In the genomic region with DNA sequence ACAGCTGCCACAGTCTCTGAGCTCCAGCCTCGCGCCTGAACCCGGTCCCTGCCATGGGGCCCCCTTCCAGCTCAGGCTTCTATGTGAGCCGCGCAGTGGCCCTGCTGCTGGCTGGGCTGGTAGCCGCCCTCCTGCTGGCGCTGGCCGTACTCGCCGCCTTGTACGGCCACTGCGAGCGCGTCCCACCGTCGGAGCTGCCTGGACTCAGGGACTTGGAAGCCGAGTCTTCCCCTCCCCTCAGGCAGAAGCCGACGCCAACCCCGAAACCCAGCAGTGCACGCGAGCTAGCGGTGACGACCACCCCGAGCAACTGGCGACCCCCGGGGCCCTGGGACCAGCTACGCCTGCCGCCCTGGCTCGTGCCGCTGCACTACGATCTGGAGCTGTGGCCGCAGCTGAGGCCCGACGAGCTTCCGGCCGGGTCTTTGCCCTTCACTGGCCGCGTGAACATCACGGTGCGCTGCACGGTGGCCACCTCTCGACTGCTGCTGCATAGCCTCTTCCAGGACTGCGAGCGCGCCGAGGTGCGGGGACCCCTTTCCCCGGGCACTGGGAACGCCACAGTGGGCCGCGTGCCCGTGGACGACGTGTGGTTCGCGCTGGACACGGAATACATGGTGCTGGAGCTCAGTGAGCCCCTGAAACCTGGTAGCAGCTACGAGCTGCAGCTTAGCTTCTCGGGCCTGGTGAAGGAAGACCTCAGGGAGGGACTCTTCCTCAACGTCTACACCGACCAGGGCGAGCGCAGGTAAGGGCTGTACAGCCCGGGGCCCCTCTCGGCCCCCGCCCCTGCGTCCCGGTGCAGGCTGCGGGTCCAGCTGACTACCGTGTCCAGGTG, we compare ENCODE assay signal across 8 cellular contexts. TPM values are rescaled to one million over a fixed set of nuclear protein-coding genes. Genes with fewer than 3 reads are reported as not detected.
DNase-seq lines count a peak whose midpoint lies in the region; ATAC-seq and TF ChIP-seq lines count a peak whose summit lies in the region.

No MANE protein-coding gene starts in this region.

- peaks cover 1% of the 10 kb centered on the region for H3K36me3 Mint-ChIP-seq in IgD-negative memory B cell

- no peak for TF ChIP-seq POLR2A in ovary (IDR thresholded peaks at IDR 0.05)

- no peak for TF ChIP-seq EP300 in ovary (IDR thresholded peaks at IDR 0.05)

- H3K36me3 ChIP-seq in ovary, result no peaks in the 10 kb centered on the region

- H3K4me3 ChIP-seq in foreskin fibroblast (ENCODE audit: low read depth in 1 of 2, low read length in 2 of 2) (peak overlapping the region; percentile 7 to 35), ovary (peak overlapping the region; percentile 29)

- H3K9me3 ChIP-seq in ovary, result no peaks in the 10 kb centered on the region

- H3K27ac Mint-ChIP-seq in IgD-negative memory B cell, result no peak overlapping the region

- H3K27me3 ChIP-seq in ovary, result no peaks in the 10 kb centered on the region

- WGBS in ovary, 3 donors, result 10 to 13% (median 12%) methylated on average over 61 to 71 of the region's 71 CpGs

- H3K4me1 ChIP-seq in ovary (ENCODE audit: insufficient read depth), result peaks cover 6% of the 10 kb centered on the region

- TF ChIP-seq CTCF in foreskin fibroblast (IDR thresholded peaks at IDR 0.05; ENCODE audit: low read depth, low read length) (no peak), ovary (IDR thresholded peaks at IDR 0.05) (no peak)

- peaks cover 0 to 9% (median 4%) of the 10 kb centered on the region in 3 donors for H3K4me1 Mint-ChIP-seq in IgD-negative memory B cell

- H3K27ac ChIP-seq in ovary, result no peak overlapping the region

- peak overlapping the region in 3 of 4 donors; percentile 34 to 82 (median 77) for H3K4me3 Mint-ChIP-seq in IgD-negative memory B cell

- ATAC-seq in HG03442 (IDR thresholded peaks at IDR 0.05; ENCODE audit: unreplicated experiment), result no peak

- H3K27me3 Mint-ChIP-seq in IgD-negative memory B cell, result peaks cover 43% of the 10 kb centered on the region

- DNase-seq in ELF-1 (ENCODE audit: low read depth, low spot score), result peak; percentile 76
- DNase-seq in foreskin fibroblast, result peak in 1 of 2 donors; percentile 52
- DNase-seq in ovary, result peak; percentile 20 to 54 (median 31)
- no peak for DNase-seq in cerebellar nuclear complex (lab: John Stamatoyannopoulos, UW)
- no peak for DNase-seq in hypothalamus (lab: John Stamatoyannopoulos, UW)
- no peak for DNase-seq in globus pallidus (ENCODE audit: low spot score)

- H3K9me3 Mint-ChIP-seq in IgD-negative memory B cell, result peaks cover 0 to 9% (median 3%) of the 10 kb centered on the region in 3 donors

- intact Hi-C loops in ovary (cut with DNase I), result no loop called here

RNA-seq across cellular contexts. Expression of a gene that starts 0.5 kb away (rescaled TPM):
- polyA plus RNA-seq in IgD-negative memory B cell (not detected), ovary (1 to 10 TPM; 1.6 to 2.7 TPM)
- 1 to 10 TPM in 6 of 7 donors, under 1 TPM in 1; 0.53 to 5.6 (median 1.4) TPM for total RNA-seq in ovary

Comparison
In these comparisons a context has a peak if more than half of its experiments do, and no peak if none do; other contexts are left out.
1. DNase-seq: peak in ELF-1 (single experiment) and ovary (5 of 5); none in cerebellar nuclear complex (0 of 2), hypothalamus (0 of 51) and globus pallidus (single experiment).